8 cellular contexts compared by ENCODE assay signal in the genomic region with DNA sequence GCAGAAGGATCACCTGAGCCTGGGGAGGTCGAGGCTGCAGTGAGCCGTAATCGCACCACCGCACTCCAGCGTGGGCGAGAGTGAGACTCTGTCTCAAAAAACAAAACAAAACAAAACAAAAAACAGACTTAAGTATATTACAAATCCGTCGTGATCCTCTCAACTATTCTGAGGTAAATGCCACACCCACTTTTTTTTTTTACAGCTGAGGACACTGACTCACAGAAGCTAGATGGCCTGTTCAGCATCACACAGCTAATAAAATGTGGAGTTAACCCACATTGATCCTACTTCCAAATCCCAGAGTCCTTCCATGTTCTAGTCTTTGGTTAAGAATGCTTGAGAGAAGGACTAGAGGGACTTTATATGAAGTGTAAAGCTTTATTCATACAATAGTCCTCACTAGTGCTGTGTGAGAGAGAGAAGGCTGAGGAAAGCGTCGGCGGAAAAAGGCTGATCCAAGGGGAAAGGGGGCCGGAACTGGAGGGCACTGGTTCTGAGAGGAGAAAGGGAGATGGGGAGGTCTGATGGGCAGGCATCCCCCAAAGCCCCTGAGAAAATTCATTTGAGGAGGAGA. TPM values are rescaled to one million over a fixed set of nuclear protein-coding genes. Genes with fewer than 3 reads are reported as not detected.
DNase-seq lines count a peak whose midpoint lies in the region; ATAC-seq and TF ChIP-seq lines count a peak whose summit lies in the region.

No MANE protein-coding gene starts in this region.

- DNase-seq in SIG-M5 treated with dmso at 0.1 percent for 504 hours (lab: John Stamatoyannopoulos, UW; ENCODE audit: unreplicated experiment) (peak; percentile 2), SIG-M5 (lab: John Stamatoyannopoulos, UW) (no peak), OCI-M1 (lab: John Stamatoyannopoulos, UW) (peak; percentile 35), endothelial cell (ENCODE audit: low spot score) (no peak), ovary (no peak), left lobe of liver (ENCODE audit: low spot score) (no peak)
- DNase-seq in activated CD4-positive, alpha-beta T cell treated with anti-CD3 and anti-CD28 coated beads, Interleukin-2, amount 50 U/mL, for 4 hours, result no peak

- H3K9me3 ChIP-seq in ovary, result no peaks in the 10 kb centered on the region

- peaks cover 24% of the 10 kb centered on the region for H3K4me1 Mint-ChIP-seq in endothelial cell (ENCODE audit: unreplicated experiment)

- ATAC-seq in GM18520 (IDR thresholded peaks at IDR 0.05; ENCODE audit: unreplicated experiment) (no peak), left lobe of liver (no peak)

- peaks cover 5% of the 10 kb centered on the region for H3K4me1 ChIP-seq in ovary (ENCODE audit: insufficient read depth)

- TF ChIP-seq EP300 in ovary (IDR thresholded peaks at IDR 0.05), result no peak

- H3K27ac ChIP-seq in ovary, result peak overlapping the region in 1 of 2 donors; percentile 57

- peaks cover 17% of the 10 kb centered on the region for H3K27me3 Mint-ChIP-seq in endothelial cell (ENCODE audit: unreplicated experiment)

- H3K9me3 Mint-ChIP-seq in endothelial cell (ENCODE audit: unreplicated experiment), result no peaks in the 10 kb centered on the region

- H3K27ac Mint-ChIP-seq in endothelial cell (ENCODE audit: unreplicated experiment), result peak overlapping the region; percentile 99

- H3K4me3 Mint-ChIP-seq in endothelial cell (ENCODE audit: unreplicated experiment), result peak overlapping the region; percentile 98

- intact Hi-C loops in ovary (cut with DNase I), result no loop called here

- no peaks in the 10 kb centered on the region for H3K36me3 ChIP-seq in ovary

- H3K4me3 ChIP-seq in ovary, result peak overlapping the region; percentile 82

- H3K27me3 ChIP-seq in ovary, result no peaks in the 10 kb centered on the region

- 19 to 29% (median 21%) methylated on average over 12 of the region's 12 CpGs for WGBS in ovary, 3 donors

- peaks cover 24% of the 10 kb centered on the region for H3K36me3 Mint-ChIP-seq in endothelial cell (ENCODE audit: low read depth, unreplicated experiment)

- TF ChIP-seq POLR2A in ovary (IDR thresholded peaks at IDR 0.05), result no peak

- TF ChIP-seq CTCF in endothelial cell (IDR thresholded peaks at IDR 0.05; ENCODE audit: unreplicated experiment) (no peak), ovary (IDR thresholded peaks at IDR 0.05) (no peak)

RNA-seq across cellular contexts. Expression of a gene that starts 0.6 kb away (rescaled TPM):
- total RNA-seq in endothelial cell (ENCODE audit: unreplicated experiment) (41.7 TPM), ovary (10 to 100 TPM; 11.7 to 38.6 (median 25.7) TPM), left lobe of liver (9.0 TPM)
- polyA plus RNA-seq in ovary, result 10 to 100 TPM; 26.5 to 45.9 TPM

RNA-seq across cellular contexts. Expression of a gene that starts 0.7 kb away (rescaled TPM):
- total RNA-seq in endothelial cell (ENCODE audit: unreplicated experiment) (75.1 TPM), ovary (10 to 100 TPM; 26.8 to 93.2 (median 39.1) TPM), left lobe of liver (16.0 TPM)
- 10 to 100 TPM; 28.7 to 38.5 TPM for polyA plus RNA-seq in ovary

RNA-seq across cellular contexts. Expression of a gene that starts 11.7 kb away (rescaled TPM):
- total RNA-seq in endothelial cell (ENCODE audit: unreplicated experiment) (39.0 TPM), ovary (10 to 100 TPM; 14.7 to 45.2 (median 35.0) TPM), left lobe of liver (38.7 TPM)
- 10 to 100 TPM; 31.5 to 34.4 TPM for polyA plus RNA-seq in ovary

RNA-seq across cellular contexts. Expression of a gene that starts 11.7 kb away (rescaled TPM):
- 26.6 TPM for total RNA-seq in endothelial cell (ENCODE audit: unreplicated experiment)
- total RNA-seq in ovary, result 10 to 100 TPM; 10.9 to 33.9 (median 24.0) TPM
- 1 to 10 TPM; 7.0 to 8.2 TPM for polyA plus RNA-seq in ovary
- total RNA-seq in left lobe of liver, result 9.8 TPM

RNA-seq across cellular contexts. Expression of a gene that starts 39.5 kb away (rescaled TPM):
- total RNA-seq in endothelial cell (ENCODE audit: unreplicated experiment) (47.3 TPM), ovary (10 to 100 TPM; 12.4 to 19.6 (median 17.6) TPM), left lobe of liver (7.4 TPM)
- 10 to 100 TPM in 1 of 2 donors, 1 to 10 TPM in 1; 6.9 to 17.2 TPM for polyA plus RNA-seq in ovary

Comparison
In these comparisons a context has a peak if more than half of its experiments do, and no peak if none do; other contexts are left out.
1. DNase-seq: peak in SIG-M5 treated with dmso at 0.1 percent for 504 hours (single experiment) and OCI-M1 (single experiment); none in SIG-M5 (single experiment), endothelial cell (single experiment), ovary (0 of 5), activated CD4-positive, alpha-beta T cell treated with anti-CD3 and anti-CD28 coated beads, Interleukin-2, amount 50 U/mL, for 4 hours (0 of 2) and left lobe of liver (single experiment).